In the genomic region with DNA sequence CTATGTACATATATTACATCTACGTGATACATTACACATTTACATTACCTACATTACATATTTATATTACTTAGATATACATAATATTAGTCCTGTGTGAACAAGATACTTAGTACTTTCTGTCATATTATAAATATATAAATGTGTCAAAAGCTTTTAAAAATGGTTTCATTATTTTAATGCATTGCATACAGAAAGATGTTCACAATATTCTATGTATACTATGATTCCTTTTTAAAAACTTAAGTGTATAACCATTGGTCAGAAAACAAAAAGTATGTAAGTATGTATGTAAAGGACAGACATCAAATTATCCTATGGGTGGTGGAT, we compare ENCODE assay signal across 7 cellular contexts. TPM values are rescaled to one million over a fixed set of nuclear protein-coding genes. Genes with fewer than 3 reads are reported as not detected.
DNase-seq lines count a peak whose midpoint lies in the region; ATAC-seq and TF ChIP-seq lines count a peak whose summit lies in the region.

No MANE protein-coding gene starts in this region.

- no peaks in the 10 kb centered on the region for H4K20me1 ChIP-seq in hepatocyte (ENCODE audit: insufficient read depth, poor library complexity, severe bottlenecking)

- TF ChIP-seq CTCF in HFFc6 (IDR thresholded peaks at IDR 0.05) (peak; percentile 51), hepatocyte (IDR thresholded peaks at IDR 0.05; ENCODE audit: poor library complexity) (no peak)
- peak; percentile 50 for TF ChIP-seq CTCF in activated CD8-positive, alpha-beta T cell treated with anti-CD3 and anti-CD28 coated beads for 36 hours (IDR thresholded peaks at IDR 0.05)

- H3K9me2 ChIP-seq in hepatocyte (replicated peaks; ENCODE audit: insufficient read depth), result no peaks in the 10 kb centered on the region

- peaks cover 32% of the 10 kb centered on the region for H3K4me1 Mint-ChIP-seq in HFFc6 (ENCODE audit: low read depth)
- H3K4me1 Mint-ChIP-seq in activated CD8-positive, alpha-beta T cell treated with anti-CD3 and anti-CD28 coated beads for 36 hours (ENCODE audit: low read depth), result peaks cover 10% of the 10 kb centered on the region
- H3K4me1 Mint-ChIP-seq in stimulated activated memory B cell treated with anti-CD40 and anti-IgM and Interleukin-4, amounts not matched to agents 10 μg/mL and 1 μg/mL and 100 μg/mL, for 72 hours, result peaks cover 26% of the 10 kb centered on the region

- peaks cover 9% of the 10 kb centered on the region for H3K4me1 ChIP-seq in hepatocyte (ENCODE audit: insufficient read depth)

- H3K4me3 ChIP-seq in hepatocyte, result peak overlapping the region; percentile 27

- intact Hi-C loops in activated CD8-positive, alpha-beta T cell treated with anti-CD3 and anti-CD28 coated beads for 36 hours (cut with micrococcal nuclease), result no loop called here

- H3K27ac Mint-ChIP-seq in HFFc6, result peak overlapping the region; percentile 96
- peak overlapping the region; percentile 97 for H3K27ac Mint-ChIP-seq in activated CD8-positive, alpha-beta T cell treated with anti-CD3 and anti-CD28 coated beads for 36 hours
- H3K27ac Mint-ChIP-seq in stimulated activated memory B cell treated with anti-CD40 and anti-IgM and Interleukin-4, amounts not matched to agents 10 μg/mL and 1 μg/mL and 100 μg/mL, for 72 hours, result peak overlapping the region; percentile 96

- H3K4me3 Mint-ChIP-seq in HFFc6, result peak overlapping the region; percentile 100
- peak overlapping the region; percentile 89 for H3K4me3 Mint-ChIP-seq in activated CD8-positive, alpha-beta T cell treated with anti-CD3 and anti-CD28 coated beads for 36 hours
- peak overlapping the region; percentile 98 for H3K4me3 Mint-ChIP-seq in stimulated activated memory B cell treated with anti-CD40 and anti-IgM and Interleukin-4, amounts not matched to agents 10 μg/mL and 1 μg/mL and 100 μg/mL, for 72 hours

- H3K27ac ChIP-seq in hepatocyte, result no peak overlapping the region

- H3K79me2 ChIP-seq in hepatocyte, result peaks cover 34% of the 10 kb centered on the region

- H3K36me3 Mint-ChIP-seq in HFFc6 (ENCODE audit: low read depth), result peaks cover 13% of the 10 kb centered on the region; the same call in 1 of the 2 replicates
- peaks cover 3% of the 10 kb centered on the region for H3K36me3 Mint-ChIP-seq in activated CD8-positive, alpha-beta T cell treated with anti-CD3 and anti-CD28 coated beads for 36 hours (ENCODE audit: low read depth)
- H3K36me3 Mint-ChIP-seq in stimulated activated memory B cell treated with anti-CD40 and anti-IgM and Interleukin-4, amounts not matched to agents 10 μg/mL and 1 μg/mL and 100 μg/mL, for 72 hours, result no peaks in the 10 kb centered on the region

- no peak for ATAC-seq in activated CD8-positive, alpha-beta T cell treated with anti-CD3 and anti-CD28 coated beads for 36 hours
- ATAC-seq in stimulated activated memory B cell treated with anti-CD40 and anti-IgM and Interleukin-4, amounts not matched to agents 10 μg/mL and 1 μg/mL and 100 μg/mL, for 72 hours, result no peak
- no peak for ATAC-seq in GM21447 (IDR thresholded peaks at IDR 0.05; ENCODE audit: unreplicated experiment)

- peak overlapping the region; percentile 65 for H2AFZ ChIP-seq in hepatocyte

- H3K4me2 ChIP-seq in hepatocyte, result peak overlapping the region; percentile 44

- H3K9me3 ChIP-seq in hepatocyte (ENCODE audit: low read depth), result no peaks in the 10 kb centered on the region

- no peaks in the 10 kb centered on the region for H3K36me3 ChIP-seq in hepatocyte (replicated peaks; ENCODE audit: insufficient read depth, low read depth)

- CTCF ChIA-PET in activated CD8-positive, alpha-beta T cell treated with anti-CD3 and anti-CD28 coated beads for 36 hours (lab: Charles Lee), result interaction anchor here (1.1 to 1.6 kb wide), 4 partner anchors 13 to 62 kb away, joined by 3 to 5 read pairs (median 4); no protein-coding TSS in a partner anchor

- peaks cover 6% of the 10 kb centered on the region for H3K27me3 Mint-ChIP-seq in HFFc6 (ENCODE audit: insufficient read depth)
- H3K27me3 Mint-ChIP-seq in activated CD8-positive, alpha-beta T cell treated with anti-CD3 and anti-CD28 coated beads for 36 hours, result peaks cover 3% of the 10 kb centered on the region
- peaks cover under 1% of the 10 kb centered on the region for H3K27me3 Mint-ChIP-seq in stimulated activated memory B cell treated with anti-CD40 and anti-IgM and Interleukin-4, amounts not matched to agents 10 μg/mL and 1 μg/mL and 100 μg/mL, for 72 hours

- DNase-seq in HFFc6 (no peak), hepatocyte (ENCODE audit: low spot score) (no peak)
- DNase-seq in activated CD8-positive, alpha-beta T cell treated with anti-CD3 and anti-CD28 coated beads for 36 hours, result no peak
- no peak for DNase-seq in activated effector memory CD4-positive, alpha-beta T cell treated with Interleukin-2 at 50 U/mL for 16 hours
- DNase-seq in stimulated activated naive CD4-positive, alpha-beta T cell (lab: John Stamatoyannopoulos, UW), result no peak

- H3K27me3 ChIP-seq in hepatocyte, result no peaks in the 10 kb centered on the region

- POLR2A ChIA-PET in activated CD8-positive, alpha-beta T cell treated with anti-CD3 and anti-CD28 coated beads for 36 hours (lab: Charles Lee), result interaction anchor here (1.2 kb wide), 1 partner anchor 8 kb away, joined by 4 read pairs; no protein-coding TSS in a partner anchor

- 0% methylated on average over 1 of the region's 1 CpG for WGBS in hepatocyte (ENCODE audit: low lambda C conversion rate, missing lambda C conversion rate)

- no peaks in the 10 kb centered on the region for H3K9me3 Mint-ChIP-seq in HFFc6
- no peaks in the 10 kb centered on the region for H3K9me3 Mint-ChIP-seq in activated CD8-positive, alpha-beta T cell treated with anti-CD3 and anti-CD28 coated beads for 36 hours
- H3K9me3 Mint-ChIP-seq in stimulated activated memory B cell treated with anti-CD40 and anti-IgM and Interleukin-4, amounts not matched to agents 10 μg/mL and 1 μg/mL and 100 μg/mL, for 72 hours, result no peaks in the 10 kb centered on the region

RNA-seq across cellular contexts. Expression of gene ZW10, which starts 0.6 kb away (rescaled TPM):
- total RNA-seq in HFFc6 (2021; fragmentation: NEBNext Ultra II Directional; extraction: Animal tissue kit (Norgen Biotek cat#: 25700)), result 10 to 100 TPM; 15.8 to 21.2 (median 18.1) TPM
- 10 to 100 TPM; 15.2 to 15.5 TPM for total RNA-seq in activated CD8-positive, alpha-beta T cell treated with anti-CD3 and anti-CD28 coated beads for 36 hours
- 19.5 and 22.3 TPM in 2 replicates for total RNA-seq in hepatocyte
- 12.7 and 15.4 TPM in 2 replicates for polyA plus RNA-seq in hepatocyte

RNA-seq across cellular contexts. Expression of gene CLDN25, which starts 5.5 kb away (rescaled TPM):
- not detected for total RNA-seq in HFFc6 (2021; fragmentation: NEBNext Ultra II Directional; extraction: Animal tissue kit (Norgen Biotek cat#: 25700))
- total RNA-seq in activated CD8-positive, alpha-beta T cell treated with anti-CD3 and anti-CD28 coated beads for 36 hours, result not detected
- total RNA-seq in hepatocyte, result not detected in 2 replicates
- polyA plus RNA-seq in hepatocyte, result not detected in 2 replicates
